In the genomic region with DNA sequence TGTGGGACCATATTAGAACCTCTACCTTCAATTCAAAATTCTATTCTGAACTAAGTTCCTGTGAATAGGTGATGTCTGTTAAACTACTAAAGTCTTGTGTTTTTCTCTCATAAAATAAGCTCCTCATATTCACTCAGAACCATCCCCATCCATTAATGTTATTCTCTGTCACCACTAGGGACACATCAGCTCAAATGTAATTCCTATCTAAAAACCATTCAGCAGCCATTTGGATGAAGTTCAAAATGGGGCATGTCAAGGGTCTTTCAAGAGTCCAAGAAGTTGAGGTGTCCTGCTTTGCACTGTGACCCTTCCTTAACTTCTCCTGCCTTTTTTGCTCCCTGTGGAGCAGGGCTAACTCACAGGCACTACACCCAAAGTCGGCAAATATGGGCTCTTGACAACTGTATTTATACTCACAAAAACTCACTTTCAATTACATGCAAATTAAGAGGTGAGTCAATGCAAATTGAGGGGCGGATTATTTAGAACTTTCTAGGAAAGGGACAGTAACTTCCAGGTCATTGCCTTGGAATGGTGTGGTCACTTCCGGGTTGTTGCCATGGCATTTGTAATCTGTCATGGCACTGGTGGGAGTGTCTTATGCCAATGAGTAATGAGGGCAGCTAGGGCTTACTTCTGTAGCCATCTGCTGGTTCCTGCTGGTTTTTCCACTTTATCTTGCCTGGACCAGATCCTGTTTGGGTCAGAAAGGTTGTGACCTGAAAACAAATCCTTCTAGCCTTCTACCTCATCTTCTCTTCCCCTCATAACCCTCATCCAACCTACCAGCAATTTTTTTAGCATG, we compare ENCODE assay signal across 14 cellular contexts.
DNase-seq lines count a peak whose midpoint lies in the region; ATAC-seq and TF ChIP-seq lines count a peak whose summit lies in the region.
"Had no signal": no experiment of that assay in that cellular context is flagged by ENCODE, and none has a peak within 500 bp of the region (broad histone marks: within the 10 kb centered on the region; RNA-seq: fewer than 3 reads in every experiment).

No MANE protein-coding gene starts in this region.

- intact Hi-C loops in left colon (cut with DNase I, micrococcal nuclease): no loop called here
- intact Hi-C loops in ovary (cut with DNase I): no loop called here

- H3K4me3 ChIP-seq in fibroblast of pulmonary artery (replicated peaks; ENCODE audit: low read depth, low read length) (no peak overlapping the region), ovary (no peak overlapping the region)
- H3K4me3 ChIP-seq in effector memory CD4-positive, alpha-beta T cell (ENCODE audit: insufficient read depth, low read depth, low read length, poor library complexity, severe bottlenecking): no peak overlapping the region
- H3K4me3 ChIP-seq: skin epidermis had no signal

- TF ChIP-seq POLR2A in ovary (IDR thresholded peaks at IDR 0.05): no peak

- H3K27ac ChIP-seq in ovary: no peak overlapping the region
- H3K27ac ChIP-seq in effector memory CD4-positive, alpha-beta T cell (ENCODE audit: insufficient read depth, low read length, poor library complexity, severe bottlenecking): no peak overlapping the region
- H3K27ac ChIP-seq: skin epidermis had no signal

- H3K9me3 ChIP-seq in ovary: no peaks in the 10 kb centered on the region
- no peaks in the 10 kb centered on the region for H3K9me3 ChIP-seq in effector memory CD4-positive, alpha-beta T cell (ENCODE audit: control insufficient read depth, low read length)

- TF ChIP-seq CTCF in fibroblast of pulmonary artery (IDR thresholded peaks at IDR 0.05; ENCODE audit: low read length, missing control alignments) (no peak), ovary (IDR thresholded peaks at IDR 0.05) (no peak)

- DNase-seq in ACHN: peak; percentile 53
- peak; percentile 73 for DNase-seq in HK-2 (ENCODE audit: unreplicated experiment)
- peak; percentile 84 for DNase-seq in T1000 (lab: John Stamatoyannopoulos, UW)
- peak; percentile 22 for DNase-seq in fibroblast of pulmonary artery (ENCODE audit: low read depth)
- no peak for DNase-seq in left colon
- DNase-seq in ovary: no peak
- DNase-seq in effector memory CD4-positive, alpha-beta T cell: no peak
- DNase-seq in NCI-H1436 treated with DMSO at 0.1 percent for 48 hours (lab: John Stamatoyannopoulos, UW): no peak
- DNase-seq: activated CD4-positive, alpha-beta T cell treated with anti-CD3 and anti-CD28 coated beads, Interleukin-2, amount 10 ng/mL, durations not matched to agents 7 days and 5 days; activated naive CD4-positive, alpha-beta T cell treated with Interleukin-2 at 50 U/mL for 16 hours; naive B cell; NCI-H2029; Right ventricle myocardium superior had no signal

- H3K27me3 ChIP-seq in ovary: no peaks in the 10 kb centered on the region
- no peaks in the 10 kb centered on the region for H3K27me3 ChIP-seq in effector memory CD4-positive, alpha-beta T cell (replicated peaks; ENCODE audit: control insufficient read depth, insufficient read depth, low read length, poor library complexity, severe bottlenecking)

- TF ChIP-seq EP300 in ovary (IDR thresholded peaks at IDR 0.05): no peak

- WGBS in ovary, 3 donors: 89 to 94% (median 92%) methylated on average over 3 of the region's 3 CpGs

- no peaks in the 10 kb centered on the region for H3K4me1 ChIP-seq in ovary (ENCODE audit: insufficient read depth)
- H3K4me1 ChIP-seq in effector memory CD4-positive, alpha-beta T cell (ENCODE audit: control insufficient read depth, insufficient read depth, low read length, poor library complexity, severe bottlenecking): no peaks in the 10 kb centered on the region

- ATAC-seq in left colon: no peak

- H3K36me3 ChIP-seq in ovary: no peaks in the 10 kb centered on the region
- H3K36me3 ChIP-seq in effector memory CD4-positive, alpha-beta T cell (ENCODE audit: control insufficient read depth, insufficient read depth, low read length): no peaks in the 10 kb centered on the region

- in situ Hi-C loops in ACHN (cut with HindIII; ENCODE audit: low pct_ligation_motif_present, low pct_unique_long_range_greater_than_20kb, low sequenced_read_pairs): no loop called here

Comparison
In these comparisons a context has a peak if more than half of its experiments do, and no peak if none do; other contexts are left out.
1. DNase-seq: peak in ACHN (single experiment), HK-2 (single experiment), T1000 (single experiment) and fibroblast of pulmonary artery (single experiment); none in left colon (0 of 2), ovary (0 of 5), effector memory CD4-positive, alpha-beta T cell (0 of 3) and NCI-H1436 treated with DMSO at 0.1 percent for 48 hours (single experiment).